Comparison of ENCODE assay signal across 12 cellular contexts in genomic region chr10:21293518-21294356, GRCh38.
A peak's percentile ranks its signal among the peaks of the same experiment; 100 is the strongest.
DNase-seq lines count a peak whose midpoint lies in the region; ATAC-seq, FAIRE-seq and TF ChIP-seq lines count a peak whose summit lies in the region.
"Had no signal": no experiment of that assay in that cellular context is flagged by ENCODE, and none has a peak within 500 bp of the region (broad histone marks: within the 10 kb centered on the region; RNA-seq: fewer than 3 reads in every experiment).

No MANE protein-coding gene starts in this region.

- DNase-seq in A549 (ENCODE audit: low read depth in 1 of 2, low spot score in 1 of 2) (peak in 1 of 2 experiments; percentile 65), GM12878 (ENCODE audit: low read depth, low spot score) (no peak), keratinocyte (ENCODE audit: low read depth, low spot score) (no peak), SHP77 treated with DMSO at 0.1 percent for 48 hours (lab: John Stamatoyannopoulos, UW) (no peak)
- DNase-seq in stimulated activated CD4-positive, alpha-beta T cell treated with anti-CD3 and anti-CD28 coated beads, Interleukin-2, amount 100 ng/mL, for 48 hours, result no peak
- DNase-seq: activated CD4-positive, alpha-beta memory T cell treated with anti-CD3 and anti-CD28 coated beads, Interleukin-2, amount 10 ng/mL, durations not matched to agents 7 days and 5 days; stimulated activated naive B cell treated with anti-CD40 and anti-IgM and Interleukin-4, amounts not matched to agents 10 μg/mL and 1 μg/mL and 100 μg/mL, for 72 hours had no signal

- no peaks in the 10 kb centered on the region for H3K9me1 ChIP-seq in keratinocyte (ENCODE audit: control insufficient read depth, extremely low read depth, insufficient read depth, low read length)

- H3K4me3 ChIP-seq in A549, result peak overlapping the region; percentile 44
- H3K4me3 ChIP-seq in HUES48 (ENCODE audit: low read depth, low read length), result peak overlapping the region; percentile 64
- no peak overlapping the region for H3K4me3 ChIP-seq in GM12878
- H3K4me3 ChIP-seq in keratinocyte (ENCODE audit: control insufficient read depth in 2 of 3, extremely low read depth in 1 of 3, insufficient read depth in 2 of 3, low read depth in 1 of 3, low read length in 3 of 3), result peak overlapping the region in 1 of 3 experiments; percentile 51
- H3K4me3 ChIP-seq: lung had no signal

- TF ChIP-seq EP300 in A549 (IDR thresholded peaks at IDR 0.05) (peak; percentile 27 to 55; a peak in 1 of 5 replicates), GM12878 (IDR thresholded peaks at IDR 0.05; ENCODE audit: borderline replicate concordance in 1 of 2, control insufficient read depth in 1 of 2, low read depth in 2 of 2, low read length in 2 of 2) (no peak)

- H3K9me3 ChIP-seq in A549, result no peaks in the 10 kb centered on the region
- H3K9me3 ChIP-seq in HUES48 (ENCODE audit: control insufficient read depth, insufficient read depth, low read length), result no peaks in the 10 kb centered on the region
- no peaks in the 10 kb centered on the region for H3K9me3 ChIP-seq in GM12878 (replicated peaks; ENCODE audit: control insufficient read depth, insufficient read depth, low read length)
- no peaks in the 10 kb centered on the region for H3K9me3 ChIP-seq in keratinocyte (ENCODE audit: control insufficient read depth, low read depth, low read length)

- in situ Hi-C loops in GM12878 (cut with MboI), result loop anchor here (25.0 kb wide), 1 partner anchor 194 kb away; no protein-coding TSS in a partner anchor

- TF ChIP-seq RAD21 in A549 (conservative IDR thresholded peaks at IDR 0.05 in 1 of 2, IDR thresholded peaks at IDR 0.05 in 1 of 2) (peak in 1 of 2 experiments; percentile 7; a peak in 2 of 5 replicates), GM12878 (IDR thresholded peaks at IDR 0.05; ENCODE audit: insufficient read depth, low read depth, low read length) (no peak)

- H3K4me1 ChIP-seq in A549 (peaks cover 66% of the 10 kb centered on the region), HUES48 (ENCODE audit: control insufficient read depth, insufficient read depth, low read length) (peaks cover 60% of the 10 kb centered on the region), GM12878 (ENCODE audit: control insufficient read depth, insufficient read depth, low read length) (no peaks in the 10 kb centered on the region), keratinocyte (ENCODE audit: control insufficient read depth, extremely low read depth, insufficient read depth, low read length) (peaks cover 31% of the 10 kb centered on the region)

- TF ChIP-seq CTCF in A549 (IDR thresholded peaks at IDR 0.05), result no peak
- TF ChIP-seq CTCF in GM12878 (IDR thresholded peaks at IDR 0.05 in 2 of 3, conservative IDR thresholded peaks at IDR 0.05 in 1 of 3; ENCODE audit: control insufficient read depth in 2 of 3, extremely low read depth in 1 of 3, insufficient read depth in 1 of 3, low read depth in 3 of 3, low read length in 3 of 3), result no peak
- no peak for TF ChIP-seq CTCF in keratinocyte (optimal IDR thresholded peaks at IDR 0.05 in 1 of 3, IDR thresholded peaks at IDR 0.05 in 1 of 3, conservative IDR thresholded peaks at IDR 0.05 in 1 of 3; ENCODE audit: extremely low read depth in 1 of 3, insufficient read depth in 2 of 3, low read length in 3 of 3)

- peak overlapping the region; percentile 92 to 97 for H3K27ac ChIP-seq in A549
- peak overlapping the region; percentile 98 for H3K27ac ChIP-seq in HUES48 (ENCODE audit: low read depth, low read length)
- no peak overlapping the region for H3K27ac ChIP-seq in GM12878 (ENCODE audit: control insufficient read depth, insufficient read depth)
- H3K27ac ChIP-seq in keratinocyte (ENCODE audit: control insufficient read depth, insufficient read depth, low read length), result peak overlapping the region; percentile 61

- SMC1A ChIA-PET in GM12878 (lab: Charles Lee; ENCODE audit: uncharacterized antibody, unreplicated experiment), result interaction anchor here (0.6 to 2.1 kb wide), 3 partner anchors 12 to 22 kb away, joined by 3 to 6 read pairs (median 4); no protein-coding TSS in a partner anchor

- dilution Hi-C loops in keratinocyte (cut with MboI; ENCODE audit: extremely low pct_ligation_motif_present, low sequenced_read_pairs), result no loop called here

- H3K27me3 ChIP-seq in HUES48 (ENCODE audit: control insufficient read depth, insufficient read depth, low read length) (no peaks in the 10 kb centered on the region), GM12878 (replicated peaks in 1 of 2; ENCODE audit: control insufficient read depth in 2 of 2, insufficient read depth in 2 of 2, low read length in 1 of 2) (peaks cover 0 to 3% of the 10 kb centered on the region in 2 experiments; a peak in 1 of 4 replicates), keratinocyte (ENCODE audit: control insufficient read depth, extremely low read depth, insufficient read depth, low read length) (no peaks in the 10 kb centered on the region)

- ATAC-seq in A549 (peak in 1 of 2 experiments; percentile 41; a peak in 3 of 6 replicates), GM12878 (no peak), HG02885 (IDR thresholded peaks at IDR 0.05; ENCODE audit: poor library complexity, unreplicated experiment) (no peak), HG03108 (IDR thresholded peaks at IDR 0.05; ENCODE audit: unreplicated experiment) (no peak)
- ATAC-seq: stimulated activated naive B cell treated with anti-CD40 and anti-IgM and Interleukin-4, amounts not matched to agents 10 μg/mL and 1 μg/mL and 100 μg/mL, for 72 hours had no signal

- no peaks in the 10 kb centered on the region for H4K20me1 ChIP-seq in GM12878 (ENCODE audit: control insufficient read depth, insufficient read depth)
- H4K20me1 ChIP-seq in keratinocyte (ENCODE audit: control insufficient read depth, extremely low read depth, insufficient read depth, low read length), result no peaks in the 10 kb centered on the region

- FAIRE-seq in A549 (lab: Jason Lieb, UNC) (no peak), GM12878 (lab: Jason Lieb, UNC) (no peak), keratinocyte (lab: Jason Lieb, UNC) (no peak)
- FAIRE-seq: HTR-8/SVneo had no signal

- CTCF ChIA-PET in A549 (lab: Yijun Ruan, JAX), result interaction anchor here (1.0 to 2.9 kb wide), 7 partner anchors 10 to 202 kb away, joined by 3 to 10 read pairs (median 6); no protein-coding TSS in a partner anchor
- CTCF ChIA-PET in GM12878 (lab: Yijun Ruan, JAX), result interaction anchor here (0.6 to 1.4 kb wide), 3 partner anchors 14 to 383 kb away, joined by 3 to 6 read pairs (median 3); no protein-coding TSS in a partner anchor

- H3K4me2 ChIP-seq in A549 (peak overlapping the region; percentile 98), GM12878 (ENCODE audit: control insufficient read depth, insufficient read depth) (no peak overlapping the region), keratinocyte (ENCODE audit: control insufficient read depth, extremely low read depth, insufficient read depth, low read depth, low read length) (peak overlapping the region; percentile 88)

- 23% methylated on average over 9 of the region's 9 CpGs for WGBS in A549 (ENCODE audit: missing lambda C conversion rate)
- 47% methylated on average over 9 of the region's 9 CpGs for WGBS in GM12878 (ENCODE audit: insufficient coverage, insufficient replicate concordance, low lambda C conversion rate, missing lambda C conversion rate)

- no peaks in the 10 kb centered on the region for H3K36me3 ChIP-seq in HUES48 (ENCODE audit: control insufficient read depth, insufficient read depth, low read length)
- no peaks in the 10 kb centered on the region for H3K36me3 ChIP-seq in GM12878 (ENCODE audit: control insufficient read depth in 2 of 2, insufficient read depth in 2 of 2, low read length in 1 of 2)
- no peaks in the 10 kb centered on the region for H3K36me3 ChIP-seq in keratinocyte (ENCODE audit: control insufficient read depth in 2 of 2, extremely low read depth in 1 of 2, insufficient read depth in 2 of 2, low read length in 2 of 2)

- RAD21 ChIA-PET in GM12878 (lab: Charles Lee; ENCODE audit: unreplicated experiment), result interaction anchor here (0.8 kb wide), 1 partner anchor 79 kb away, joined by 3 read pairs; no protein-coding TSS in a partner anchor

- no TSS peak for BruUV-seq in GM12878 (replicated peaks; lab: Mats Ljungman, UMichigan)

- H3K9ac ChIP-seq in HUES48 (ENCODE audit: low read depth, low read length), result peak overlapping the region; percentile 80; the same call in 1 of the 2 replicates
- H3K9ac ChIP-seq in GM12878 (ENCODE audit: control insufficient read depth, insufficient read depth, low read length), result no peak overlapping the region
- H3K9ac ChIP-seq in keratinocyte (ENCODE audit: control insufficient read depth, extremely low read depth, insufficient read depth, low read length), result no peak overlapping the region

- H2AFZ ChIP-seq in GM12878 (ENCODE audit: control insufficient read depth, low read depth, low read length) (no peak overlapping the region), keratinocyte (ENCODE audit: control insufficient read depth, low read length) (no peak overlapping the region)

- intact Hi-C loops in GM12878 (cut with micrococcal nuclease; ENCODE audit: unreplicated experiment), result no loop called here

- no peaks in the 10 kb centered on the region for H3K79me2 ChIP-seq in GM12878 (ENCODE audit: control insufficient read depth, insufficient read depth, low read length)
- no peaks in the 10 kb centered on the region for H3K79me2 ChIP-seq in keratinocyte (ENCODE audit: control insufficient read depth, insufficient read depth, low read length)

- TF ChIP-seq POLR2A in A549 (IDR thresholded peaks at IDR 0.05; ENCODE audit: low read length) (no peak), GM12878 (IDR thresholded peaks at IDR 0.05; ENCODE audit: low read depth, low read length) (no peak)

- POLR2A ChIA-PET in A549 (lab: Yijun Ruan, JAX) (interaction anchor here (0.6 to 2.2 kb wide), 19 partner anchors 15 to 1022 kb away, joined by 3 to 17 read pairs (median 5); partner anchors contain the start of genes COMMD3 and SKIDA1), GM12878 (lab: Charles Lee) (interaction anchor here (0.6 to 1.2 kb wide), 3 partner anchors 75 to 1876 kb away, joined by 3 read pairs; no protein-coding TSS in a partner anchor)

TF ChIP-seq in GM12878, 131 proteins besides CTCF, POLR2A, EP300 and RAD21 (continues in another document):
- peak; percentile 51 for TF ChIP-seq PKNOX1 (IDR thresholded peaks at IDR 0.05)

Comparison
In these comparisons a context has a peak if more than half of its experiments do, and no peak if none do; other contexts are left out.
1. Of the 24 proteins assayed by ChIP-seq in both GM12878 and A549: peak only in GM12878: none; only in A549: EP300; in both: none; in neither: 22; mixed calls (peak in some experiments, not most) for 1.